12 cellular contexts compared by ENCODE assay signal in genomic region chr3:11379824-11380281, GRCh38.
DNase-seq lines count a peak whose midpoint lies in the region; ATAC-seq and TF ChIP-seq lines count a peak whose summit lies in the region.
"Had no signal": no experiment of that assay in that cellular context is flagged by ENCODE, and none has a peak within 500 bp of the region (broad histone marks: within the 10 kb centered on the region; RNA-seq: fewer than 3 reads in every experiment).

No MANE protein-coding gene starts in this region.

- H3K9me3 Mint-ChIP-seq in HFFc6 (no peaks in the 10 kb centered on the region), immature natural killer cell (no peaks in the 10 kb centered on the region)
- H3K9me3 Mint-ChIP-seq: activated CD4-positive, alpha-beta T cell treated with anti-CD3 and anti-CD28 coated beads, Interleukin-2, amount 10 ng/mL, durations not matched to agents 24 days and 14 days had no signal

- TF ChIP-seq EP300 in sigmoid colon (IDR thresholded peaks at IDR 0.05), result no peak

- ATAC-seq in body of pancreas (no peak), GM19035 (IDR thresholded peaks at IDR 0.05; ENCODE audit: unreplicated experiment) (no peak), GM21723 (IDR thresholded peaks at IDR 0.05; ENCODE audit: unreplicated experiment) (no peak), GM21737 (IDR thresholded peaks at IDR 0.05; ENCODE audit: unreplicated experiment) (no peak)

- H3K4me1 Mint-ChIP-seq in HFFc6 (ENCODE audit: low read depth) (peaks cover 19% of the 10 kb centered on the region), immature natural killer cell (no peaks in the 10 kb centered on the region)
- H3K4me1 Mint-ChIP-seq: activated CD4-positive, alpha-beta T cell treated with anti-CD3 and anti-CD28 coated beads, Interleukin-2, amount 10 ng/mL, durations not matched to agents 24 days and 14 days had no signal

- TF ChIP-seq POLR2A in body of pancreas (IDR thresholded peaks at IDR 0.05) (no peak), sigmoid colon (IDR thresholded peaks at IDR 0.05) (no peak)

- TF ChIP-seq CTCF in HFFc6 (IDR thresholded peaks at IDR 0.05) (no peak), body of pancreas (IDR thresholded peaks at IDR 0.05) (no peak), sigmoid colon (IDR thresholded peaks at IDR 0.05) (no peak)

- DNase-seq in HFFc6 (no peak), body of pancreas (no peak), sigmoid colon (no peak), immature natural killer cell (no peak)
- DNase-seq: activated gamma-delta T cell had no signal

- H3K27me3 Mint-ChIP-seq in HFFc6 (ENCODE audit: insufficient read depth) (no peaks in the 10 kb centered on the region; the same call in 1 of the 2 replicates), immature natural killer cell (ENCODE audit: low read depth in 3 of 3) (peaks cover 0 to 3% (median 0%) of the 10 kb centered on the region in 3 donors)
- H3K27me3 Mint-ChIP-seq: activated CD4-positive, alpha-beta T cell treated with anti-CD3 and anti-CD28 coated beads, Interleukin-2, amount 10 ng/mL, durations not matched to agents 24 days and 14 days had no signal

- H3K4me3 ChIP-seq in body of pancreas (no peak overlapping the region), sigmoid colon (no peak overlapping the region)
- H3K4me3 ChIP-seq: BLaER1 treated with 17β-estradiol and CSF1 and Interleukin-3, amounts not matched to agents 10 nM and 100 nM had no signal

- peak overlapping the region; percentile 53 for H3K27ac Mint-ChIP-seq in HFFc6
- H3K27ac Mint-ChIP-seq in immature natural killer cell, result no peak overlapping the region
- H3K27ac Mint-ChIP-seq: activated CD4-positive, alpha-beta T cell treated with anti-CD3 and anti-CD28 coated beads, Interleukin-2, amount 10 ng/mL, durations not matched to agents 24 days and 14 days had no signal

- H3K9me3 ChIP-seq in body of pancreas (no peaks in the 10 kb centered on the region), sigmoid colon (no peaks in the 10 kb centered on the region)
- H3K9me3 ChIP-seq: BLaER1 treated with 17β-estradiol and CSF1 and Interleukin-3, amounts not matched to agents 10 nM and 100 nM; neutrophil had no signal

- 19 to 34% methylated on average over 10 of the region's 10 CpGs for WGBS in body of pancreas, 2 donors
- 76% methylated on average over 10 of the region's 10 CpGs for WGBS in sigmoid colon, 2 donors

- H3K27ac ChIP-seq in body of pancreas (peak overlapping the region; percentile 35 to 78 (median 56)), layer of hippocampus (ENCODE audit: low read depth, low read length) (peak overlapping the region; percentile 50), sigmoid colon (peak overlapping the region in 3 of 4 donors; percentile 15 to 53 (median 33))
- H3K27ac ChIP-seq: BLaER1 treated with 17β-estradiol and CSF1 and Interleukin-3, amounts not matched to agents 10 nM and 100 nM; neutrophil had no signal

- H3K4me3 Mint-ChIP-seq in HFFc6 (no peak overlapping the region), immature natural killer cell (no peak overlapping the region)
- H3K4me3 Mint-ChIP-seq: activated CD4-positive, alpha-beta T cell treated with anti-CD3 and anti-CD28 coated beads, Interleukin-2, amount 10 ng/mL, durations not matched to agents 24 days and 14 days had no signal

- H3K36me3 Mint-ChIP-seq in HFFc6 (ENCODE audit: low read depth) (peaks cover 5% of the 10 kb centered on the region; the same call in 1 of the 2 replicates), immature natural killer cell (peaks cover 3 to 14% (median 12%) of the 10 kb centered on the region in 3 donors)

- peaks cover 40% of the 10 kb centered on the region for H3K4me1 ChIP-seq in body of pancreas
- peaks cover 0 to 31% (median 17%) of the 10 kb centered on the region in 4 donors for H3K4me1 ChIP-seq in sigmoid colon

- H3K27me3 ChIP-seq in body of pancreas (no peaks in the 10 kb centered on the region), layer of hippocampus (ENCODE audit: control insufficient read depth, insufficient read depth, low read length) (no peaks in the 10 kb centered on the region), sigmoid colon (no peaks in the 10 kb centered on the region)
- H3K27me3 ChIP-seq: BLaER1 treated with 17β-estradiol and CSF1 and Interleukin-3, amounts not matched to agents 10 nM and 100 nM; neutrophil had no signal

- intact Hi-C loops in body of pancreas (cut with DNase I) (loop anchor here (5.0 kb wide), 1 partner anchor 272 kb away; no protein-coding TSS in a partner anchor), sigmoid colon (cut with DNase I) (loop anchor here (1.0 to 10.0 kb wide), 3 partner anchors 145 to 424 kb away; no protein-coding TSS in a partner anchor)

- H3K36me3 ChIP-seq in body of pancreas (replicated peaks in 1 of 2; ENCODE audit: insufficient read depth in 1 of 2, low read depth in 2 of 2) (no peaks in the 10 kb centered on the region), sigmoid colon (no peaks in the 10 kb centered on the region)
